8 cellular contexts compared by ENCODE assay signal in the genomic region with DNA sequence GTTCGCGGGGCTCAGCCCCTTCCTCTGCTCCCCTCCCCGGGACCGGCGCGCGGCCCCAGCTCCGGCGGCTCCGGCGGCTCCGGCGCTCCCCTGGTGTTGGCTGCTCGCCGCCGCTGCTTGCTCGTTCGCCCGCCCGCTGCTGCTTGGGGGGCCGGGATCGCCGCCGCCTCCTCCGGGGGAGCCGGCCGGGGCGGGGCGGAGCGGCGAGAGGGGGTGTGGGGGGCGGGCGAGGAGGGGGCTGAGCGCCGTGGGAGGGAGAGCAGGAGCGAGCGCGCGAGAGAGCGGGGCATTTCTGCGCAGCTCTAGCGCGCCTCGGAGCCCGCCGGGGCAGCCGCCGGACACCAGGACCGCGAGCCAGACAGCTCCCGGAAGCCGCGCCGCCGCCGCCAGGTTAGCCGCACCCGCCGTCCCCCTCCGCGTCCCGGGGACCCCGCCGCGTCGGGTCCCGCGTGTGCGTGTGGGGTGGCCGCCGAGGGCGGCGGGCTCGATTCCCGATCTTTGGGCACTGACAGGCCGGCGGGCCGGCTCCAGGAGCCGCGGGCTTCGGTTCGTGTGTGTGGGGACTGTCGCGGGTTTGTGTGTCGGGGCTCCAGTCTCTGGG.
DNase-seq lines count a peak whose midpoint lies in the region; ATAC-seq and TF ChIP-seq lines count a peak whose summit lies in the region.

No MANE protein-coding gene starts in this region.

- H3K36me3 ChIP-seq in iPS-20b (ENCODE audit: insufficient read depth, low read depth, low read length): no peaks in the 10 kb centered on the region

- H3K4me1 ChIP-seq in iPS-20b (ENCODE audit: insufficient read depth, low read length): peaks cover 28% of the 10 kb centered on the region

- in situ Hi-C loops in astrocyte of the cerebellum (cut with HindIII; ENCODE audit: low sequenced_read_pairs): no loop called here

- peaks cover 70% of the 10 kb centered on the region for H3K27me3 ChIP-seq in iPS-20b (ENCODE audit: insufficient read depth, low read length)

- TF ChIP-seq CTCF in astrocyte of the cerebellum (IDR thresholded peaks at IDR 0.05; ENCODE audit: low read depth, low read length, missing control alignments): no peak

- H3K9me3 ChIP-seq in iPS-20b (ENCODE audit: insufficient read depth, low read depth, low read length): no peaks in the 10 kb centered on the region

- no peak for ATAC-seq in GM18909 (IDR thresholded peaks at IDR 0.05; ENCODE audit: poor library complexity, unreplicated experiment)

- peak; percentile 45 for DNase-seq in Daoy (ENCODE audit: low read depth)
- DNase-seq in NCI-H146 (lab: John Stamatoyannopoulos, UW): peak; percentile 66
- no peak for DNase-seq in astrocyte of the cerebellum (ENCODE audit: low read depth)
- DNase-seq in stimulated activated CD4-positive, alpha-beta T cell treated with anti-CD3 and anti-CD28 coated beads, Interleukin-2, amount 100 ng/mL, for 24 hours: peak; percentile 21 to 27
- no peak for DNase-seq in SIG-M5 (lab: John Stamatoyannopoulos, UW)
- no peak for DNase-seq in CD1c-positive myeloid dendritic cell (ENCODE audit: extremely low spot score)

- H3K9ac ChIP-seq in iPS-20b (ENCODE audit: low read depth, low read length): peak overlapping the region; percentile 32; the same call in 1 of the 2 replicates

- H3K27ac ChIP-seq in iPS-20b (ENCODE audit: low read length): no peak overlapping the region

- peak overlapping the region; percentile 60 for H3K4me3 ChIP-seq in astrocyte of the cerebellum (ENCODE audit: low read depth, low read length)
- H3K4me3 ChIP-seq in iPS-20b (ENCODE audit: low read length): peak overlapping the region; percentile 76

Comparison
In these comparisons a context has a peak if more than half of its experiments do, and no peak if none do; other contexts are left out.
1. DNase-seq: peak in Daoy (single experiment), NCI-H146 (single experiment) and stimulated activated CD4-positive, alpha-beta T cell treated with anti-CD3 and anti-CD28 coated beads, Interleukin-2, amount 100 ng/mL, for 24 hours (2 of 2); none in astrocyte of the cerebellum (single experiment), SIG-M5 (single experiment) and CD1c-positive myeloid dendritic cell (single experiment).